Comparison of ENCODE assay signal across 8 cellular contexts in genomic region chr2:85611217-85611704, GRCh38. TPM values are rescaled to one million over a fixed set of nuclear protein-coding genes. Genes with fewer than 3 reads are reported as not detected.
DNase-seq lines count a peak whose midpoint lies in the region; ATAC-seq and TF ChIP-seq lines count a peak whose summit lies in the region.

No MANE protein-coding gene starts in this region.

- peak overlapping the region; percentile 98 for H3K27ac Mint-ChIP-seq in endothelial cell (ENCODE audit: unreplicated experiment)
- H3K27ac Mint-ChIP-seq in osteocyte (ENCODE audit: unreplicated experiment): peak overlapping the region; percentile 88

- no peak for TF ChIP-seq CTCF in endothelial cell (IDR thresholded peaks at IDR 0.05; ENCODE audit: unreplicated experiment)
- TF ChIP-seq CTCF in osteocyte (IDR thresholded peaks at IDR 0.05): no peak

- no peaks in the 10 kb centered on the region for H3K9me3 Mint-ChIP-seq in endothelial cell (ENCODE audit: unreplicated experiment)
- H3K9me3 Mint-ChIP-seq in osteocyte (ENCODE audit: unreplicated experiment): no peaks in the 10 kb centered on the region

- H3K4me3 Mint-ChIP-seq in endothelial cell (ENCODE audit: unreplicated experiment) (peak overlapping the region; percentile 100), osteocyte (ENCODE audit: unreplicated experiment) (peak overlapping the region; percentile 94)

- peaks cover 14% of the 10 kb centered on the region for H3K4me1 Mint-ChIP-seq in endothelial cell (ENCODE audit: unreplicated experiment)
- H3K4me1 Mint-ChIP-seq in osteocyte (ENCODE audit: unreplicated experiment): peaks cover 34% of the 10 kb centered on the region

- peak; percentile 19 for ATAC-seq in GM18498 (IDR thresholded peaks at IDR 0.05; ENCODE audit: unreplicated experiment)
- ATAC-seq in HG02623 (IDR thresholded peaks at IDR 0.05; ENCODE audit: unreplicated experiment): no peak
- ATAC-seq in HG03342 (IDR thresholded peaks at IDR 0.05; ENCODE audit: unreplicated experiment): no peak
- no peak for ATAC-seq in GM19397 (IDR thresholded peaks at IDR 0.05; ENCODE audit: unreplicated experiment)

- H3K36me3 Mint-ChIP-seq in endothelial cell (ENCODE audit: low read depth, unreplicated experiment) (peaks cover 15% of the 10 kb centered on the region), osteocyte (ENCODE audit: unreplicated experiment) (peaks cover 12% of the 10 kb centered on the region)

- DNase-seq in NCI-H510A treated with DMSO at 0.1 percent for 48 hours (lab: John Stamatoyannopoulos, UW): peak; percentile 39
- DNase-seq in endothelial cell (ENCODE audit: low spot score): no peak
- DNase-seq in osteocyte (ENCODE audit: extremely low spot score, unreplicated experiment): no peak
- DNase-seq in GDM1 (lab: John Stamatoyannopoulos, UW): no peak

- H3K27me3 Mint-ChIP-seq in endothelial cell (ENCODE audit: unreplicated experiment) (peaks cover 10% of the 10 kb centered on the region), osteocyte (ENCODE audit: unreplicated experiment) (no peaks in the 10 kb centered on the region)

RNA-seq across cellular contexts. Expression of gene C2orf68, which starts 0.6 kb away (rescaled TPM):
- 47.5 TPM for total RNA-seq in endothelial cell (ENCODE audit: unreplicated experiment)
- 40.8 and 45.1 TPM in 2 replicates for total RNA-seq in osteocyte

RNA-seq across cellular contexts. Expression of gene USP39, which starts 4.7 kb away (rescaled TPM):
- total RNA-seq in endothelial cell (ENCODE audit: unreplicated experiment) (64.0 TPM), osteocyte (44.0 and 50.9 TPM in 2 replicates)

RNA-seq across cellular contexts. Expression of gene TMEM150A, which starts 8.8 kb away (rescaled TPM):
- total RNA-seq in endothelial cell (ENCODE audit: unreplicated experiment) (42.4 TPM), osteocyte (18.2 and 20.8 TPM in 2 replicates)

RNA-seq across cellular contexts. Expression of gene RNF181, which starts 15.7 kb away (rescaled TPM):
- 155 TPM for total RNA-seq in endothelial cell (ENCODE audit: unreplicated experiment)
- total RNA-seq in osteocyte: 77.2 and 77.3 TPM in 2 replicates

RNA-seq across cellular contexts. Expression of gene VAMP5, which starts 27.0 kb away (rescaled TPM):
- 296 TPM for total RNA-seq in endothelial cell (ENCODE audit: unreplicated experiment)
- total RNA-seq in osteocyte: not detected in 2 replicates
